Comparison of ENCODE assay signal across 6 cellular contexts in the genomic region with DNA sequence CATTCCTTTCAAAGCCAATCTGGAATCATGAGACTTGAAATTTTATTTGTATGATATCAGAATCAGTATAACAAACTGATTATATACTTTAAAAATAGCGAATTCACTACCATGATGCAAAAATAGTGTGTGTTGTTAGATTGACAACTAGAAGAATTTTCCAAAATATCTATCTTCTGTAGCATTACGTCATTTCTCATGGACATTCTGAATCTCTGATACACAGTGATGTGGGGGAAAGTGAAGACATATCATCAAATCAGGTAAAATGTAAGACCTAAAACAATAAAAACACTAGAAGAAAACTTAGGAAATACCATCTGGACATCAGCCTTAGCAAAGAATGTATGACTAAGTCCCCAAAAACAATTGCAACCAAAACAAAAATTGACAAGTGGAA.
"Had no signal": no experiment of that assay in that cellular context is flagged by ENCODE, and none has a peak within 500 bp of the region (broad histone marks: within the 10 kb centered on the region; RNA-seq: fewer than 3 reads in every experiment).

No MANE protein-coding gene starts in this region.

- DNase-seq: GDM1, GF-D8 had no signal

- FAIRE-seq: GM12891, GM12892, GM18507, GM19239 had no signal
